Comparison of ENCODE assay signal across 8 cellular contexts in the genomic region with DNA sequence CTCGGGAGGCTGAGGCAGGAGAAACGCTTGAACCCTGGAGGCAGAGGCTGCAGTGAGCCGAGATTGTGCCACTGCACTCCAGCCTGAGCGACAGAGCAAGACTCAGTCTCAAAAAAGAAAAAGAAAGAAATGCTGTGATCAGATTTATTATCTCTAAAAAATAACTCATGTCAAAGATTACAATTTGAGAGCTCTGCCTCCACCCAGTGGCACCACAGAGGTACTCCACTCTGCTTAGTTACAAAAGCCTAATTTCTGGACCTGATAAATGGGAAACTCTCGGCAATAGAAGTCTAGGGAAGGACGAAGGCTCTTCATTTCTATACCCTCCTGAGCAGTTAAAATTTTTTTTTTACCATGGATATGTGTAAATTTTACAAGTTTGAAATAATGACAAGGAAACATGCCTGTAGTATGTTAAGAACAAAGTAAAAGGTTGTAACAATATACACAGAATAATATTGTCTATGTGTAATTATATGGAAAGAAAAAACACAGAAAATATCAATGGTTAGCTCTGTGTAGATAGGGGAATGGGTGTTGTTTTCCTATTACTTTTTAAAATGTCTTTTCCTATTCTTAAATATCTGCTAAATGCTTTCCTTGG.
DNase-seq lines count a peak whose midpoint lies in the region; ATAC-seq and TF ChIP-seq lines count a peak whose summit lies in the region.

No MANE protein-coding gene starts in this region.

- H3K4me1 ChIP-seq in PC-9 (replicated peaks; ENCODE audit: insufficient read depth) (peaks cover 17% of the 10 kb centered on the region), ovary (ENCODE audit: insufficient read depth) (peaks cover 3% of the 10 kb centered on the region), upper lobe of right lung (peaks cover 30% of the 10 kb centered on the region)

- H3K36me3 ChIP-seq in PC-9 (ENCODE audit: low read depth) (no peaks in the 10 kb centered on the region), ovary (no peaks in the 10 kb centered on the region), upper lobe of right lung (peaks cover 14% of the 10 kb centered on the region)

- intact Hi-C loops in PC-9 (cut with micrococcal nuclease; ENCODE audit: unreplicated experiment), result loop anchor here (5.0 to 10.0 kb wide), 4 partner anchors 148 to 1566 kb away; partner anchors contain the start of gene STIM2
- intact Hi-C loops in ovary (cut with DNase I), result loop anchor here in 1 of 4 donors (10.0 kb wide), 1 partner anchor 546 kb away; no protein-coding TSS in a partner anchor
- intact Hi-C loops in upper lobe of right lung (cut with DNase I), result loop anchor here (10.0 kb wide), 1 partner anchor 556 kb away; no protein-coding TSS in a partner anchor

- no peak overlapping the region for H3K27ac Mint-ChIP-seq in activated T-cell treated with anti-CD3 and anti-CD28 coated beads, Interleukin-2, amount 50 U/mL, for 72 hours

- POLR2A ChIA-PET in PC-9 (lab: Charles Lee; ENCODE audit: unreplicated experiment), result no interaction called here

- H3K27ac ChIP-seq in PC-9 (no peak overlapping the region), ovary (peak overlapping the region in 1 of 2 donors; percentile 1), upper lobe of right lung (no peak overlapping the region)

- no peaks in the 10 kb centered on the region for H3K79me2 ChIP-seq in PC-9 (ENCODE audit: low read depth)

- 24 to 35% (median 27%) methylated on average over 6 of the region's 6 CpGs for WGBS in ovary, 3 donors

- CTCF ChIA-PET in PC-9 (lab: Charles Lee), result interaction anchor here (0.7 kb wide), 1 partner anchor 563 kb away, joined by 3 read pairs; no protein-coding TSS in a partner anchor

- H4K20me1 ChIP-seq in PC-9 (ENCODE audit: insufficient read depth), result 0 out of 2 replicates have a peak, but pooled peaks cover 5% of the 10 kb centered on the region

- H3K36me3 Mint-ChIP-seq in activated T-cell treated with anti-CD3 and anti-CD28 coated beads, Interleukin-2, amount 50 U/mL, for 72 hours (ENCODE audit: insufficient read depth in 2 of 2), result peaks cover 0 to 2% of the 10 kb centered on the region in 2 donors

- H3K27me3 Mint-ChIP-seq in activated T-cell treated with anti-CD3 and anti-CD28 coated beads, Interleukin-2, amount 50 U/mL, for 72 hours (ENCODE audit: low read depth), result no peaks in the 10 kb centered on the region

- TF ChIP-seq EP300 in ovary (IDR thresholded peaks at IDR 0.05), result no peak

- H3F3A ChIP-seq in PC-9 (ENCODE audit: insufficient read depth, low read depth), result no peaks in the 10 kb centered on the region

- in situ Hi-C loops in Caki2 (cut with HindIII; ENCODE audit: low pct_unique_long_range_greater_than_20kb, low sequenced_read_pairs), result no loop called here

- H3K4me1 Mint-ChIP-seq in activated T-cell treated with anti-CD3 and anti-CD28 coated beads, Interleukin-2, amount 50 U/mL, for 72 hours (ENCODE audit: low read depth), result peaks cover 16% of the 10 kb centered on the region

- H3K4me3 ChIP-seq in PC-9 (no peak overlapping the region), fibroblast of villous mesenchyme (ENCODE audit: low read depth, low read length) (no peak overlapping the region), ovary (no peak overlapping the region), upper lobe of right lung (no peak overlapping the region)

- H3K9me3 ChIP-seq in PC-9 (ENCODE audit: insufficient read depth, low read depth), result no peaks in the 10 kb centered on the region
- H3K9me3 ChIP-seq in ovary, result no peaks in the 10 kb centered on the region
- H3K9me3 ChIP-seq in upper lobe of right lung, result no peaks in the 10 kb centered on the region

- peak; percentile 39 for DNase-seq in Caki2 (ENCODE audit: low read depth)
- DNase-seq in HS-27A (ENCODE audit: low read depth), result peak; percentile 33
- DNase-seq in PC-9, result peak; percentile 37 to 42
- peak; percentile 51 to 62 for DNase-seq in activated T-cell treated with anti-CD3 and anti-CD28 coated beads, Interleukin-2, amount 50 U/mL, for 72 hours
- DNase-seq in fibroblast of villous mesenchyme (ENCODE audit: low read depth), result peak; percentile 70
- DNase-seq in ovary, result peak; percentile 54 to 75 (median 67)
- peak; percentile 67 for DNase-seq in upper lobe of right lung

- TF ChIP-seq POLR2A in ovary (IDR thresholded peaks at IDR 0.05), result no peak

- TF ChIP-seq CTCF in PC-9 (conservative IDR thresholded peaks at IDR 0.05) (peak; percentile 81), fibroblast of villous mesenchyme (IDR thresholded peaks at IDR 0.05; ENCODE audit: insufficient read depth, low read depth, low read length) (peak; percentile 91), ovary (IDR thresholded peaks at IDR 0.05) (peak; percentile 72 to 80 (median 78)), upper lobe of right lung (IDR thresholded peaks at IDR 0.05) (peak; percentile 94)

- BruUV-seq in PC-9 (replicated peaks; lab: Mats Ljungman, UMichigan), result no TSS peak

- H3K9me3 Mint-ChIP-seq in activated T-cell treated with anti-CD3 and anti-CD28 coated beads, Interleukin-2, amount 50 U/mL, for 72 hours, result no peaks in the 10 kb centered on the region

- no peak overlapping the region for H3K4me3 Mint-ChIP-seq in activated T-cell treated with anti-CD3 and anti-CD28 coated beads, Interleukin-2, amount 50 U/mL, for 72 hours

- no peak overlapping the region for H2AFZ ChIP-seq in PC-9

- 0 out of 2 replicates have a peak overlapping the region, but pooled peaks have one; percentile 14 for H3K4me2 ChIP-seq in PC-9

- H3K9me2 ChIP-seq in PC-9 (ENCODE audit: insufficient read depth), result no peaks in the 10 kb centered on the region

- ATAC-seq in GM21367 (IDR thresholded peaks at IDR 0.05; ENCODE audit: unreplicated experiment), result peak; percentile 76
- peak; percentile 56 to 69 for ATAC-seq in activated T-cell treated with anti-CD3 and anti-CD28 coated beads, Interleukin-2, amount 50 U/mL, for 72 hours (replicated peaks in 1 of 2)
- ATAC-seq in upper lobe of right lung, result peak; percentile 92

- H3K27me3 ChIP-seq in PC-9 (ENCODE audit: insufficient read depth, low read depth) (no peaks in the 10 kb centered on the region), ovary (no peaks in the 10 kb centered on the region), upper lobe of right lung (no peaks in the 10 kb centered on the region)
